8 cellular contexts compared by ENCODE assay signal in the genomic region with DNA sequence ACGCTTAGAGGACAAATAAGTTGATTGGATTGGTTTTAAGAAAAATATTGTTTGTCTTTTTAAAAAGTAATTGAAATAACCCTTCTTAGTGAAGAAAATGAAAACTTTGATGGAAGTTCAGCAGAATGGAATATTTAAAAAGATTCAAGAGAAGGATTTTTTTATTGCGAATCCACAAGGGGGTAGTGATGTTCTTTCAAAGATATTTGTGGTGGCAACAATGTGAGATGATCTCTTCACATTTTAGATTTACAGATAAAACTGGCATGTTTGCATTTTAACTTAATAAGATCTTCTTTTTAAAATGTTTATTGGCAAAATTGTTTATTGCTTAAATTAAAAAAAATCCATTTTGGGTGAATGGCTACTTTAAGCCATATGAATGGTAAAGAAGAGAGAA. TPM values are rescaled to one million over a fixed set of nuclear protein-coding genes. Genes with fewer than 3 reads are reported as not detected.
DNase-seq lines count a peak whose midpoint lies in the region; ATAC-seq, FAIRE-seq and TF ChIP-seq lines count a peak whose summit lies in the region.

No MANE protein-coding gene starts in this region.

- BruUV-seq in K562 (replicated peaks; lab: Mats Ljungman, UMichigan) = no TSS peak

- POLR2A ChIA-PET in K562 (lab: Yijun Ruan, JAX) = no interaction called here

- no peaks in the 10 kb centered on the region for H3K27me3 ChIP-seq in K562 (ENCODE audit: control insufficient read depth in 2 of 2, insufficient read depth in 2 of 2, low read length in 2 of 2)

- H4K20me1 ChIP-seq in K562 (replicated peaks; ENCODE audit: control insufficient read depth, insufficient read depth, low read length) = peaks cover 3% of the 10 kb centered on the region; the same call in 1 of the 2 replicates

- WGBS in K562 (ENCODE audit: insufficient coverage, low coverage, missing lambda C conversion rate) = 65% methylated on average over 2 of the region's 2 CpGs

- H3K4me2 ChIP-seq in K562 (ENCODE audit: insufficient read depth, low read length) = no peak overlapping the region

- H2AFZ ChIP-seq in K562 (ENCODE audit: low read depth, low read length) = no peak overlapping the region

- H3K4me3 ChIP-seq in K562 = no peak overlapping the region

- peaks cover 0 to under 1% of the 10 kb centered on the region in 2 experiments; a peak in 1 of 5 replicates for H3K4me1 ChIP-seq in K562 (replicated peaks in 1 of 2; ENCODE audit: control insufficient read depth in 2 of 2, insufficient read depth in 2 of 2, low read length in 2 of 2)

- in situ Hi-C loops in K562 (cut with MboI) = no loop called here

- DNase-seq in DMS53 treated with DMSO at 0.1 percent for 48 hours (lab: John Stamatoyannopoulos, UW; ENCODE audit: unreplicated experiment) (peak; percentile 25), NCI-H128 (lab: John Stamatoyannopoulos, UW; ENCODE audit: unreplicated experiment) (peak; percentile 29), K562 (ENCODE audit: extremely low read depth in 1 of 4, low spot score in 3 of 4) (peak in 1 of 4 experiments; percentile 36), lung microvascular endothelial cell (ENCODE audit: low read depth in 2 of 2) (peak; percentile 70 to 76), omental fat pad (ENCODE audit: low spot score) (no peak), cortex of kidney (lab: John Stamatoyannopoulos, UW) (no peak), KG1 (lab: John Stamatoyannopoulos, UW) (no peak), LoVo (ENCODE audit: low spot score) (no peak)

- no peak for ATAC-seq in K562
- no peak for ATAC-seq in omental fat pad (ENCODE audit: low FRiP score)

- H3K9ac ChIP-seq in K562 (ENCODE audit: insufficient read depth in 1 of 2, low read depth in 2 of 2, low read length in 2 of 2) = no peak overlapping the region

- H3K9me1 ChIP-seq in K562 (ENCODE audit: control insufficient read depth, insufficient read depth, low read length) = no peaks in the 10 kb centered on the region

- FAIRE-seq in K562 (lab: Jason Lieb, UNC) = peak; percentile 19

- H3K36me3 ChIP-seq in K562 (ENCODE audit: control insufficient read depth, insufficient read depth, low read length) = peaks cover 7% of the 10 kb centered on the region; the same call in 1 of the 3 replicates

- peaks cover 30% of the 10 kb centered on the region for H3K79me2 ChIP-seq in K562 (ENCODE audit: control insufficient read depth, insufficient read depth, low read length)

- no peak for TF ChIP-seq EP300 in K562 (IDR thresholded peaks at IDR 0.05; ENCODE audit: low read length)

- peak; percentile 64 to 77 for TF ChIP-seq RAD21 in K562 (CRISPR knock-in tag; conservative IDR thresholded peaks at IDR 0.05 in 1 of 2, IDR thresholded peaks at IDR 0.05 in 1 of 2)

- no peak overlapping the region for H3K27ac ChIP-seq in K562 (ENCODE audit: extremely low read depth, low read depth, low read length)

- TF ChIP-seq POLR2A in K562 (conservative IDR thresholded peaks at IDR 0.05) = no peak

- CTCF ChIA-PET in K562 (lab: Yijun Ruan, JAX; ENCODE audit: low intra/inter-chr PET ratio) = interaction anchor here (0.8 to 1.3 kb wide), 4 partner anchors 95 to 424 kb away, joined by 3 to 12 read pairs (median 4); no protein-coding TSS in a partner anchor

- TF ChIP-seq CTCF in K562 (IDR thresholded peaks at IDR 0.05 in 2 of 3, conservative IDR thresholded peaks at IDR 0.05 in 1 of 3; ENCODE audit: insufficient read depth in 2 of 3, low read depth in 1 of 3, low read length in 3 of 3) (peak in 2 of 3 experiments; percentile 40 to 71; a peak in 3 of 6 replicates), omental fat pad (IDR thresholded peaks at IDR 0.05) (no peak)

- H3K9me3 ChIP-seq in K562 (replicated peaks; ENCODE audit: control insufficient read depth, insufficient read depth, low read depth, low read length) = no peaks in the 10 kb centered on the region

- intact Hi-C loops in K562 (cut with micrococcal nuclease) = loop anchor here (2.0 to 10.0 kb wide), 3 partner anchors 95 to 421 kb away; no protein-coding TSS in a partner anchor

TF ChIP-seq in K562, 482 proteins besides CTCF, POLR2A, EP300 and RAD21:
- TF ChIP-seq, protein P1, sequence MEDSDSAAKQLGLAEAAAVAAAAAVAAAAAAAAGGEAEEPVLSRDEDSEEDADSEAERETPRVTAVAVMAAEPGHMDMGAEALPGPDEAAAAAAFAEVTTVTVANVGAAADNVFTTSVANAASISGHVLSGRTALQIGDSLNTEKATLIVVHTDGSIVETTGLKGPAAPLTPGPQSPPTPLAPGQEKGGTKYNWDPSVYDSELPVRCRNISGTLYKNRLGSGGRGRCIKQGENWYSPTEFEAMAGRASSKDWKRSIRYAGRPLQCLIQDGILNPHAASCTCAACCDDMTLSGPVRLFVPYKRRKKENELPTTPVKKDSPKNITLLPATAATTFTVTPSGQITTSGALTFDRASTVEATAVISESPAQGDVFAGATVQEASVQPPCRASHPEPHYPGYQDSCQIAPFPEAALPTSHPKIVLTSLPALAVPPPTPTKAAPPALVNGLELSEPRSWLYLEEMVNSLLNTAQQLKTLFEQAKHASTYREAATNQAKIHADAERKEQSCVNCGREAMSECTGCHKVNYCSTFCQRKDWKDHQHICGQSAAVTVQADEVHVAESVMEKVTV (CRISPR knock-in tag; IDR thresholded peaks at IDR 0.05) = peak; percentile 24; the same call in 1 of the 2 replicates
- TF ChIP-seq SETDB1 (IDR thresholded peaks at IDR 0.05; ENCODE audit: low read length) = no peak

RNA-seq across cellular contexts. Expression of gene CAMTA1, which starts 8.9 kb away (rescaled TPM):
- total RNA-seq in K562 (2011; cell fraction: chromatin; rRNA removed; ENCODE audit: low replicate concordance) = 20.6 and 31.7 TPM in 2 replicates
- 11.8 and 14.1 TPM in 2 replicates for total RNA-seq in K562 (2011; cell fraction: nucleolus; rRNA removed)
- 35.6 and 49.6 TPM in 2 replicates for total RNA-seq in K562 (2011; cell fraction: nucleoplasm; rRNA removed)
- total RNA-seq in K562 (2014; rRNA removed) = 41.8 and 43.9 TPM in 2 replicates
- total RNA-seq in K562 (2014; rRNA removed; fragmentation: Illumina TruSeq; extraction: Trizol) = 61.2 and 66.8 TPM in 2 replicates
- total RNA-seq in K562 (2015; rRNA removed; fragmentation: Illumina TruSeq; extraction: Trizol) = 53.0 and 65.9 TPM in 2 replicates
- total RNA-seq in K562 (2021) = 72.4 and 74.7 TPM in 2 replicates
- polyA plus RNA-seq in K562 (2011; rRNA removed) = 45.4 and 57.4 TPM in 2 replicates
- polyA plus RNA-seq in K562 (2011; cell fraction: cytosol; rRNA removed) = 13.7 and 47.2 TPM in 2 replicates
- polyA plus RNA-seq in K562 (2011; cell fraction: nucleus; rRNA removed) = 11.8 and 21.1 TPM in 2 replicates
- polyA plus RNA-seq in K562 (2012) = 58.8 and 114 TPM in 2 replicates
- polyA plus RNA-seq in K562 (2014; fragmentation: Illumina TruSeq; extraction: Trizol) = 137 and 161 TPM in 2 replicates
- 10 to 100 TPM; 59.8 to 77.4 TPM for polyA plus RNA-seq in K562 (2014; fragmentation: Nextera tagmentation; extraction: Ambion mirVana)
- polyA plus RNA-seq in K562 (2014; rRNA removed) = 81.0 and 98.3 TPM in 2 replicates
- 19.2 and 21.2 TPM in 2 replicates for polyA minus RNA-seq in K562 (2011; rRNA and poly(A)+ RNA removed)
- 10.4 and 12.7 TPM in 2 replicates for polyA minus RNA-seq in K562 (2011; cell fraction: cytosol; rRNA and poly(A)+ RNA removed)
- 12.7 and 15.7 TPM in 2 replicates for polyA minus RNA-seq in K562 (2011; cell fraction: nucleus; rRNA and poly(A)+ RNA removed)
- 36.6 and 40.9 TPM in 2 replicates for total RNA-seq in lung microvascular endothelial cell
- 10 to 100 TPM; 45.3 to 68.9 (median 62.0) TPM for total RNA-seq in omental fat pad

Comparison
In these comparisons a context has a peak if more than half of its experiments do, and no peak if none do; other contexts are left out.
1. DNase-seq: peak in DMS53 treated with DMSO at 0.1 percent for 48 hours (single experiment), NCI-H128 (single experiment) and lung microvascular endothelial cell (2 of 2); none in omental fat pad (single experiment), cortex of kidney (single experiment), KG1 (single experiment) and LoVo (single experiment).
2. CTCF ChIP-seq: peak in K562 (2 of 3); none in omental fat pad (0 of 3).